In the genomic region with DNA sequence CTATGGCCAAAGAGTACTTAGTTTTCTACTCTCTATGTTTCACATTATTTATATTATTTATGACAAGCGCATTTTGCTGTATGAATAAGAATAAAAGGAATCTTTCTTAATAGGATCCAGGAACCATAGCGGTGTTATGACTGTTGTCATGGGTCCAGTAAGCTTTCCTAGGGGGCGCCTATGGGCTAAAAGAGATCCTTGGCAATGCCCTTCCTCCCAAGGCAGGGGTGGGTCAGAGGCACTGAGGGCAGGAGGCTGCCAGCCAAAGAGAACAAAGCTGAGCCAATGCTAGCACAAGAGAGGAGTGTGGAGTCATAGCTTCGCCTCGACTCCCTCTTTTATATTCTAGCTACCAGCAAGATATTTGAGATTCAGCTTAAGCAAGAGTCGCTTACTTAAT, we compare ENCODE assay signal across 1 cellular context.
TF ChIP-seq lines count a peak whose summit lies in the region.

No MANE protein-coding gene starts in this region.

TF ChIP-seq in WTC11, 78 proteins besides CTCF, POLR2A, EP300 and RAD21 (continued from another document):
- TF ChIP-seq, protein P1, sequence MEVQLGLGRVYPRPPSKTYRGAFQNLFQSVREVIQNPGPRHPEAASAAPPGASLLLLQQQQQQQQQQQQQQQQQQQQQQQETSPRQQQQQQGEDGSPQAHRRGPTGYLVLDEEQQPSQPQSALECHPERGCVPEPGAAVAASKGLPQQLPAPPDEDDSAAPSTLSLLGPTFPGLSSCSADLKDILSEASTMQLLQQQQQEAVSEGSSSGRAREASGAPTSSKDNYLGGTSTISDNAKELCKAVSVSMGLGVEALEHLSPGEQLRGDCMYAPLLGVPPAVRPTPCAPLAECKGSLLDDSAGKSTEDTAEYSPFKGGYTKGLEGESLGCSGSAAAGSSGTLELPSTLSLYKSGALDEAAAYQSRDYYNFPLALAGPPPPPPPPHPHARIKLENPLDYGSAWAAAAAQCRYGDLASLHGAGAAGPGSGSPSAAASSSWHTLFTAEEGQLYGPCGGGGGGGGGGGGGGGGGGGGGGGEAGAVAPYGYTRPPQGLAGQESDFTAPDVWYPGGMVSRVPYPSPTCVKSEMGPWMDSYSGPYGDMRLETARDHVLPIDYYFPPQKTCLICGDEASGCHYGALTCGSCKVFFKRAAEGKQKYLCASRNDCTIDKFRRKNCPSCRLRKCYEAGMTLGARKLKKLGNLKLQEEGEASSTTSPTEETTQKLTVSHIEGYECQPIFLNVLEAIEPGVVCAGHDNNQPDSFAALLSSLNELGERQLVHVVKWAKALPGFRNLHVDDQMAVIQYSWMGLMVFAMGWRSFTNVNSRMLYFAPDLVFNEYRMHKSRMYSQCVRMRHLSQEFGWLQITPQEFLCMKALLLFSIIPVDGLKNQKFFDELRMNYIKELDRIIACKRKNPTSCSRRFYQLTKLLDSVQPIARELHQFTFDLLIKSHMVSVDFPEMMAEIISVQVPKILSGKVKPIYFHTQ (CRISPR knock-in tag; IDR thresholded peaks at IDR 0.05): no peak
- TF ChIP-seq ZNF423 (CRISPR knock-in tag; IDR thresholded peaks at IDR 0.05) (no peak), GTF2I (CRISPR knock-in tag; conservative IDR thresholded peaks at IDR 0.05) (no peak), ATF2 (CRISPR knock-in tag; IDR thresholded peaks at IDR 0.05; ENCODE audit: borderline replicate concordance, low read depth) (no peak), JAZF1 (CRISPR knock-in tag; IDR thresholded peaks at IDR 0.05) (no peak), TEAD1 (CRISPR knock-in tag; IDR thresholded peaks at IDR 0.05) (no peak)
- TF ChIP-seq, protein P2, sequence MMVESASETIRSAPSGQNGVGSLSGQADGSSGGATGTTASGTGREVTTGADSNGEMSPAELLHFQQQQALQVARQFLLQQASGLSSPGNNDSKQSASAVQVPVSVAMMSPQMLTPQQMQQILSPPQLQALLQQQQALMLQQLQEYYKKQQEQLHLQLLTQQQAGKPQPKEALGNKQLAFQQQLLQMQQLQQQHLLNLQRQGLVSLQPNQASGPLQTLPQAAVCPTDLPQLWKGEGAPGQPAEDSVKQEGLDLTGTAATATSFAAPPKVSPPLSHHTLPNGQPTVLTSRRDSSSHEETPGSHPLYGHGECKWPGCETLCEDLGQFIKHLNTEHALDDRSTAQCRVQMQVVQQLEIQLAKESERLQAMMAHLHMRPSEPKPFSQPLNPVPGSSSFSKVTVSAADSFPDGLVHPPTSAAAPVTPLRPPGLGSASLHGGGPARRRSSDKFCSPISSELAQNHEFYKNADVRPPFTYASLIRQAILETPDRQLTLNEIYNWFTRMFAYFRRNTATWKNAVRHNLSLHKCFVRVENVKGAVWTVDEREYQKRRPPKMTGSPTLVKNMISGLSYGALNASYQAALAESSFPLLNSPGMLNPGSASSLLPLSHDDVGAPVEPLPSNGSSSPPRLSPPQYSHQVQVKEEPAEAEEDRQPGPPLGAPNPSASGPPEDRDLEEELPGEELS (CRISPR knock-in tag; IDR thresholded peaks at IDR 0.05): no peak
